In the genomic region with DNA sequence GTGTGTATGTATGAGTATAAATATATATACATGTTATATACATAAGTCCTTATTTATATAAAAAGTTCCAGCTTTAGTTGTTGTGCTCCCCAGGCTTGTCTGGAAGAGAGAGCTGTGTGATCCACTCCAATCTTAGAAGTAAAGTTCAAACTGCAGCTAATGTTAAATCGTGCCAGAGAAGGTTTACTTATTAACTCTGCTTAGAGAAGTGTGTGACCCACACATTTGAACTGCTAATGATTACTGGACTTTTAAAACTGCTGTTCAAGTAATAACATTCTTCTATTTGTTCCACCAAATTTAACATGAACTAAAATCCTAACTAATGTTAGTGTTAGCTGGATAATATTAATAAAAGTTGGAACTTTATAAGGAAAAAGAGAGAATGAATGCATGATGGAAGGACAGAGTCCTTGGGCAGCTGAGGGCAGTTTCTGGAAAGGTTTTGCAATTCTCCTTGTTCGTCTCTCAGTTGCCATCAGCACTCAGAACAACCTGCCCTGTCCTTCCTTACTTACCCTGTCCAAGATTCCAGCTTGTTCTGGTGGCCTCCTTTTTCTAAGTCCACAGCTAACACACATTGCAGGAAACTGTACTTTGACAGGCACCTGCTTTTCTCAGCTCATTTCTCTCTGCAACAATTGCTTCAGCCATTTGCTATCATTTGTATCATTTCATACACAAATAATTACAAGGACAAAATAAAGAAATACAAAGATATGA, we compare ENCODE assay signal across 14 cellular contexts.
DNase-seq lines count a peak whose midpoint lies in the region; ATAC-seq and TF ChIP-seq lines count a peak whose summit lies in the region.
"Had no signal": no experiment of that assay in that cellular context is flagged by ENCODE, and none has a peak within 500 bp of the region (broad histone marks: within the 10 kb centered on the region; RNA-seq: fewer than 3 reads in every experiment).

No MANE protein-coding gene starts in this region.

- peaks cover 13% of the 10 kb centered on the region for H3K4me1 ChIP-seq in upper lobe of right lung

- H3K4me3 ChIP-seq in HL-60 (replicated peaks; ENCODE audit: insufficient read depth, low read length) (no peak overlapping the region), upper lobe of right lung (no peak overlapping the region)
- H3K4me3 ChIP-seq: skin epidermis, suprapubic skin had no signal

- no peaks in the 10 kb centered on the region for H3K9me3 ChIP-seq in upper lobe of right lung
- H3K9me3 ChIP-seq: suprapubic skin had no signal

- no peak for TF ChIP-seq CTCF in HL-60 (IDR thresholded peaks at IDR 0.05; ENCODE audit: insufficient read depth, low read length)
- no peak for TF ChIP-seq CTCF in upper lobe of right lung (IDR thresholded peaks at IDR 0.05)

- peak overlapping the region; percentile 72 for H3K27ac ChIP-seq in HL-60 (replicated peaks)
- peak overlapping the region; percentile 2 for H3K27ac ChIP-seq in upper lobe of right lung
- H3K27ac ChIP-seq: skin epidermis, suprapubic skin had no signal

- H3K27me3 ChIP-seq in HL-60 (ENCODE audit: insufficient read depth, poor library complexity, severe bottlenecking) (no peaks in the 10 kb centered on the region), upper lobe of right lung (no peaks in the 10 kb centered on the region)
- H3K27me3 ChIP-seq: suprapubic skin had no signal

- peak; percentile 68 for ATAC-seq in GM19452 (IDR thresholded peaks at IDR 0.05; ENCODE audit: unreplicated experiment)
- ATAC-seq in upper lobe of right lung, result peak; percentile 80
- ATAC-seq in HG03045 (IDR thresholded peaks at IDR 0.05; ENCODE audit: unreplicated experiment), result no peak
- ATAC-seq in HG02623 (IDR thresholded peaks at IDR 0.05; ENCODE audit: unreplicated experiment), result no peak
- ATAC-seq: natural killer cell treated with Interleukin-12 subunit alpha and Interleukin-12 subunit beta and Interleukin-15 and Interleukin-18, amount 100 ng/mL, for 72 hours had no signal

- no peaks in the 10 kb centered on the region for H3K36me3 ChIP-seq in upper lobe of right lung
- H3K36me3 ChIP-seq: suprapubic skin had no signal

- intact Hi-C loops in upper lobe of right lung (cut with DNase I), result no loop called here

- DNase-seq in HL-60 (ENCODE audit: low read depth in 1 of 2, low spot score in 1 of 2), result no peak
- DNase-seq in kidney tubule cell (ENCODE audit: low spot score), result peak; percentile 76
- no peak for DNase-seq in upper lobe of right lung
- no peak for DNase-seq in C1 segment of cervical spinal cord (lab: John Stamatoyannopoulos, UW)
- DNase-seq: activated CD4-positive, CD25-positive, alpha-beta regulatory T cell treated with anti-CD3 and anti-CD28 coated beads, Interleukin-2, amount 50 U/mL, for 72 hours; amniotic stem cell; HCEC 1CT; NCI-H2081 had no signal

Comparison
In these comparisons a context has a peak if more than half of its experiments do, and no peak if none do; other contexts are left out.
1. ATAC-seq: peak in GM19452 (single experiment) and upper lobe of right lung (single experiment); none in HG03045 (single experiment) and HG02623 (single experiment).